In genomic region chr3:28241221-28242160, GRCh38 we compare ENCODE assay signal across 1 cellular context.
TF ChIP-seq lines count a peak whose summit lies in the region.

A gene with protein sequence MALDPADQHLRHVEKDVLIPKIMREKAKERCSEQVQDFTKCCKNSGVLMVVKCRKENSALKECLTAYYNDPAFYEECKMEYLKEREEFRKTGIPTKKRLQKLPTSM (plus strand): TSS chr3:28241619. CDS start chr3:28241794, 175 bp downstream.

TF ChIP-seq in K562, 482 proteins besides CTCF, POLR2A, EP300 and RAD21 (continued from another document and continues in another):
- TF ChIP-seq FOXM1 (IDR thresholded peaks at IDR 0.05; ENCODE audit: low read depth): no peak
- TF ChIP-seq FOXM1 (CRISPR knock-in tag; IDR thresholded peaks at IDR 0.05; ENCODE audit: low read depth): peak; percentile 86; the same call in 1 of the 2 replicates
- no peak for TF ChIP-seq PHTF2 (CRISPR knock-in tag; IDR thresholded peaks at IDR 0.05)
- TF ChIP-seq CSDE1 (IDR thresholded peaks at IDR 0.05): no peak; a peak in 2 of 4 replicates
- TF ChIP-seq POLR2AphosphoS2 (IDR thresholded peaks at IDR 0.05; ENCODE audit: low read length): no peak
- no peak for TF ChIP-seq ZNF124 (CRISPR knock-in tag; IDR thresholded peaks at IDR 0.05)
- 0 out of 2 replicates have a peak, but pooled peaks have one; percentile 13 for TF ChIP-seq NCOR1 (IDR thresholded peaks at IDR 0.05)
- TF ChIP-seq SMARCE1 (IDR thresholded peaks at IDR 0.05): 0 out of 2 replicates have a peak, but pooled peaks have one; percentile 25
- peak; percentile 87 for TF ChIP-seq KLF13 (tag; IDR thresholded peaks at IDR 0.05; ENCODE audit: borderline replicate concordance, low read depth)
- 0 out of 2 replicates have a peak, but pooled peaks have one; percentile 1 for TF ChIP-seq USF2 (CRISPR knock-in tag; IDR thresholded peaks at IDR 0.05)
- TF ChIP-seq NFRKB (IDR thresholded peaks at IDR 0.05; ENCODE audit: low read depth): peak; percentile 30; the same call in 1 of the 2 replicates
- no peak for TF ChIP-seq TCFL5 (CRISPR knock-in tag; conservative IDR thresholded peaks at IDR 0.05)
- TF ChIP-seq, protein P1, sequence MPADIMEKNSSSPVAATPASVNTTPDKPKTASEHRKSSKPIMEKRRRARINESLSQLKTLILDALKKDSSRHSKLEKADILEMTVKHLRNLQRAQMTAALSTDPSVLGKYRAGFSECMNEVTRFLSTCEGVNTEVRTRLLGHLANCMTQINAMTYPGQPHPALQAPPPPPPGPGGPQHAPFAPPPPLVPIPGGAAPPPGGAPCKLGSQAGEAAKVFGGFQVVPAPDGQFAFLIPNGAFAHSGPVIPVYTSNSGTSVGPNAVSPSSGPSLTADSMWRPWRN (IDR thresholded peaks at IDR 0.05; ENCODE audit: low read depth): no peak
- no peak for TF ChIP-seq ZNF764 (CRISPR knock-in tag; IDR thresholded peaks at IDR 0.05; ENCODE audit: low read depth)
- TF ChIP-seq STAT5B (CRISPR knock-in tag; IDR thresholded peaks at IDR 0.05): no peak
- TF ChIP-seq FOXJ3 (CRISPR knock-in tag; IDR thresholded peaks at IDR 0.05): no peak
- no peak for TF ChIP-seq RFX5 (IDR thresholded peaks at IDR 0.05; ENCODE audit: low read depth, low read length)
- peak in 2 of 3 experiments; percentile 49 to 59 for TF ChIP-seq YY1 (IDR thresholded peaks at IDR 0.05; ENCODE audit: borderline replicate concordance in 1 of 3, control insufficient read depth in 1 of 3, extremely low read depth in 1 of 3, insufficient read depth in 3 of 3, insufficient read length in 1 of 3, insufficient replicate concordance in 2 of 3, low read depth in 1 of 3, low read length in 2 of 3)
- peak; percentile 20 for TF ChIP-seq CREB1 (IDR thresholded peaks at IDR 0.05)
- TF ChIP-seq CREB1 (CRISPR knock-in tag; IDR thresholded peaks at IDR 0.05): peak; percentile 28; the same call in 1 of the 2 replicates
- TF ChIP-seq MYC (IDR thresholded peaks at IDR 0.05; ENCODE audit: low read depth, low read length): peak; percentile 93
- TF ChIP-seq MYC (CRISPR knock-in tag; IDR thresholded peaks at IDR 0.05; ENCODE audit: borderline replicate concordance, low read depth): peak; percentile 95
- TF ChIP-seq MEIS2 (IDR thresholded peaks at IDR 0.05; ENCODE audit: partially characterized antibody): peak; percentile 74
- TF ChIP-seq ELF4 (CRISPR knock-in tag; IDR thresholded peaks at IDR 0.05): peak; percentile 71
- TF ChIP-seq ATF3 (IDR thresholded peaks at IDR 0.05): peak; percentile 40; the same call in 1 of the 2 replicates
- peak; percentile 82 for TF ChIP-seq ATF3 (CRISPR knock-in tag; conservative IDR thresholded peaks at IDR 0.05)
- 0 out of 2 replicates have a peak, but pooled peaks have one; percentile 45 for TF ChIP-seq JUND (IDR thresholded peaks at IDR 0.05; ENCODE audit: borderline replicate concordance, low read depth, low read length)
- peak; percentile 47; the same call in 2 of the 3 replicates for TF ChIP-seq JUND (tag; IDR thresholded peaks at IDR 0.05; ENCODE audit: borderline replicate concordance, low read depth, low read length)
- peak; percentile 69 for TF ChIP-seq U2AF1 (optimal IDR thresholded peaks at IDR 0.05; ENCODE audit: low read depth, low read length)
- TF ChIP-seq GATAD2A (IDR thresholded peaks at IDR 0.05): no peak
- TF ChIP-seq RNF2 (IDR thresholded peaks at IDR 0.05): 0 out of 2 replicates have a peak, but pooled peaks have one; percentile 16
- peak; percentile 80; the same call in 1 of the 2 replicates for TF ChIP-seq BRD4 (IDR thresholded peaks at IDR 0.05)
- 0 out of 2 replicates have a peak, but pooled peaks have one; percentile 48 for TF ChIP-seq REST (CRISPR knock-in tag; IDR thresholded peaks at IDR 0.05; ENCODE audit: low read depth)
- TF ChIP-seq DIDO1 (tag; IDR thresholded peaks at IDR 0.05; ENCODE audit: low read depth): no peak; the same call in 1 of the 2 replicates
- TF ChIP-seq, protein P2, sequence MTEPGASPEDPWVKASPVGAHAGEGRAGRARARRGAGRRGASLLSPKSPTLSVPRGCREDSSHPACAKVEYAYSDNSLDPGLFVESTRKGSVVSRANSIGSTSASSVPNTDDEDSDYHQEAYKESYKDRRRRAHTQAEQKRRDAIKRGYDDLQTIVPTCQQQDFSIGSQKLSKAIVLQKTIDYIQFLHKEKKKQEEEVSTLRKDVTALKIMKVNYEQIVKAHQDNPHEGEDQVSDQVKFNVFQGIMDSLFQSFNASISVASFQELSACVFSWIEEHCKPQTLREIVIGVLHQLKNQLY (CRISPR knock-in tag; conservative IDR thresholded peaks at IDR 0.05): no peak
- peak; percentile 97 to 98 for TF ChIP-seq NRF1 (conservative IDR thresholded peaks at IDR 0.05 in 1 of 2, IDR thresholded peaks at IDR 0.05 in 1 of 2)
- TF ChIP-seq MEF2A (IDR thresholded peaks at IDR 0.05; ENCODE audit: control insufficient read depth, low read depth, low read length): no peak
- peak; percentile 95 for TF ChIP-seq POLR2H (tag; IDR thresholded peaks at IDR 0.05; ENCODE audit: low read depth)
- peak; percentile 25 to 52; a peak in 2 of 4 replicates for TF ChIP-seq NONO (IDR thresholded peaks at IDR 0.05; ENCODE audit: low read depth in 2 of 2, low read length in 1 of 2)
- no peak for TF ChIP-seq POLR3A (IDR thresholded peaks at IDR 0.05; ENCODE audit: borderline replicate concordance, extremely low read depth, insufficient read depth, insufficient read length)
- peak; percentile 83 for TF ChIP-seq MBD2 (IDR thresholded peaks at IDR 0.05; ENCODE audit: borderline replicate concordance, low read depth)
- no peak for TF ChIP-seq DACH1 (IDR thresholded peaks at IDR 0.05; ENCODE audit: partially characterized antibody)
- peak; percentile 77; the same call in 1 of the 2 replicates for TF ChIP-seq LCOR (CRISPR knock-in tag; IDR thresholded peaks at IDR 0.05)
- 0 out of 2 replicates have a peak, but pooled peaks have one; percentile 6 for TF ChIP-seq ZNF707 (CRISPR knock-in tag; conservative IDR thresholded peaks at IDR 0.05)
- TF ChIP-seq TARDBP (IDR thresholded peaks at IDR 0.05): peak; percentile 68; the same call in 1 of the 2 replicates
- TF ChIP-seq SRF (CRISPR knock-in tag; IDR thresholded peaks at IDR 0.05): peak in 1 of 2 experiments; percentile 91; a peak in 2 of 4 replicates
- peak; percentile 86; the same call in 1 of the 2 replicates for TF ChIP-seq FOXP1 (CRISPR knock-in tag; IDR thresholded peaks at IDR 0.05)
- TF ChIP-seq ARNT (IDR thresholded peaks at IDR 0.05): 0 out of 4 replicates have a peak, but pooled peaks of 1 of the 2 experiments have one; percentile 8
- no peak for TF ChIP-seq SMARCA5 (IDR thresholded peaks at IDR 0.05)
- TF ChIP-seq NEUROD1 (IDR thresholded peaks at IDR 0.05; ENCODE audit: borderline replicate concordance, low read depth, low read length, partially characterized antibody): peak; percentile 19
- 0 out of 2 replicates have a peak, but pooled peaks have one; percentile 51 for TF ChIP-seq ARID2 (IDR thresholded peaks at IDR 0.05)
- peak; percentile 77 for TF ChIP-seq FOSL1 (tag; conservative IDR thresholded peaks at IDR 0.05)
- TF ChIP-seq, protein P3, sequence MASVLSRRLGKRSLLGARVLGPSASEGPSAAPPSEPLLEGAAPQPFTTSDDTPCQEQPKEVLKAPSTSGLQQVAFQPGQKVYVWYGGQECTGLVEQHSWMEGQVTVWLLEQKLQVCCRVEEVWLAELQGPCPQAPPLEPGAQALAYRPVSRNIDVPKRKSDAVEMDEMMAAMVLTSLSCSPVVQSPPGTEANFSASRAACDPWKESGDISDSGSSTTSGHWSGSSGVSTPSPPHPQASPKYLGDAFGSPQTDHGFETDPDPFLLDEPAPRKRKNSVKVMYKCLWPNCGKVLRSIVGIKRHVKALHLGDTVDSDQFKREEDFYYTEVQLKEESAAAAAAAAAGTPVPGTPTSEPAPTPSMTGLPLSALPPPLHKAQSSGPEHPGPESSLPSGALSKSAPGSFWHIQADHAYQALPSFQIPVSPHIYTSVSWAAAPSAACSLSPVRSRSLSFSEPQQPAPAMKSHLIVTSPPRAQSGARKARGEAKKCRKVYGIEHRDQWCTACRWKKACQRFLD (CRISPR knock-in tag; IDR thresholded peaks at IDR 0.05): no peak
- TF ChIP-seq ZNF134 (CRISPR knock-in tag; conservative IDR thresholded peaks at IDR 0.05): peak; percentile 52; the same call in 1 of the 2 replicates
- no peak for TF ChIP-seq XRCC3 (IDR thresholded peaks at IDR 0.05)
- TF ChIP-seq MCM2 (IDR thresholded peaks at IDR 0.05; ENCODE audit: low read depth): no peak
- peak; percentile 75 to 80 for TF ChIP-seq FOXK2 (conservative IDR thresholded peaks at IDR 0.05 in 1 of 2, IDR thresholded peaks at IDR 0.05 in 1 of 2; ENCODE audit: low read depth in 2 of 2)
- peak; percentile 40 for TF ChIP-seq HCFC1 (IDR thresholded peaks at IDR 0.05; ENCODE audit: low read depth, low read length)
- TF ChIP-seq KDM4B (IDR thresholded peaks at IDR 0.05; ENCODE audit: borderline replicate concordance in 2 of 2, low read depth in 1 of 2): peak in 1 of 2 experiments; percentile 74; a peak in 1 of 4 replicates
- peak; percentile 43 for TF ChIP-seq PRPF4 (IDR thresholded peaks at IDR 0.05; ENCODE audit: insufficient read depth, low read depth, low read length, poor library complexity, severe bottlenecking)
- TF ChIP-seq, protein P4, sequence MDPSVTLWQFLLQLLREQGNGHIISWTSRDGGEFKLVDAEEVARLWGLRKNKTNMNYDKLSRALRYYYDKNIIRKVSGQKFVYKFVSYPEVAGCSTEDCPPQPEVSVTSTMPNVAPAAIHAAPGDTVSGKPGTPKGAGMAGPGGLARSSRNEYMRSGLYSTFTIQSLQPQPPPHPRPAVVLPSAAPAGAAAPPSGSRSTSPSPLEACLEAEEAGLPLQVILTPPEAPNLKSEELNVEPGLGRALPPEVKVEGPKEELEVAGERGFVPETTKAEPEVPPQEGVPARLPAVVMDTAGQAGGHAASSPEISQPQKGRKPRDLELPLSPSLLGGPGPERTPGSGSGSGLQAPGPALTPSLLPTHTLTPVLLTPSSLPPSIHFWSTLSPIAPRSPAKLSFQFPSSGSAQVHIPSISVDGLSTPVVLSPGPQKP (CRISPR knock-in tag; IDR thresholded peaks at IDR 0.05): no peak; the same call in 1 of the 2 replicates
- no peak for TF ChIP-seq ZNF140 (CRISPR knock-in tag; IDR thresholded peaks at IDR 0.05)
- TF ChIP-seq MAFK (IDR thresholded peaks at IDR 0.05; ENCODE audit: low read length): no peak
- TF ChIP-seq, protein P5, sequence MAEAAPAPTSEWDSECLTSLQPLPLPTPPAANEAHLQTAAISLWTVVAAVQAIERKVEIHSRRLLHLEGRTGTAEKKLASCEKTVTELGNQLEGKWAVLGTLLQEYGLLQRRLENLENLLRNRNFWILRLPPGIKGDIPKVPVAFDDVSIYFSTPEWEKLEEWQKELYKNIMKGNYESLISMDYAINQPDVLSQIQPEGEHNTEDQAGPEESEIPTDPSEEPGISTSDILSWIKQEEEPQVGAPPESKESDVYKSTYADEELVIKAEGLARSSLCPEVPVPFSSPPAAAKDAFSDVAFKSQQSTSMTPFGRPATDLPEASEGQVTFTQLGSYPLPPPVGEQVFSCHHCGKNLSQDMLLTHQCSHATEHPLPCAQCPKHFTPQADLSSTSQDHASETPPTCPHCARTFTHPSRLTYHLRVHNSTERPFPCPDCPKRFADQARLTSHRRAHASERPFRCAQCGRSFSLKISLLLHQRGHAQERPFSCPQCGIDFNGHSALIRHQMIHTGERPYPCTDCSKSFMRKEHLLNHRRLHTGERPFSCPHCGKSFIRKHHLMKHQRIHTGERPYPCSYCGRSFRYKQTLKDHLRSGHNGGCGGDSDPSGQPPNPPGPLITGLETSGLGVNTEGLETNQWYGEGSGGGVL (CRISPR knock-in tag; IDR thresholded peaks at IDR 0.05): no peak
